1 cellular context compared by ENCODE assay signal in genomic region chr10:14889318-14889717, GRCh38.
TF ChIP-seq lines count a peak whose summit lies in the region.

No MANE protein-coding gene starts in this region.

TF ChIP-seq in K562, 482 proteins besides CTCF, POLR2A, EP300 and RAD21 (continued from another document and continues in another):
- TF ChIP-seq PRDM10 (IDR thresholded peaks at IDR 0.05; ENCODE audit: partially characterized antibody): no peak
- TF ChIP-seq EHMT2 (IDR thresholded peaks at IDR 0.05): peak; percentile 96
- peak; percentile 62; the same call in 1 of the 2 replicates for TF ChIP-seq SMARCA4 (IDR thresholded peaks at IDR 0.05)
- TF ChIP-seq HMGXB4 (CRISPR knock-in tag; IDR thresholded peaks at IDR 0.05): no peak
- no peak for TF ChIP-seq NFIC (IDR thresholded peaks at IDR 0.05)
- no peak for TF ChIP-seq SRF (CRISPR knock-in tag; IDR thresholded peaks at IDR 0.05)
- no peak for TF ChIP-seq ZMIZ1 (IDR thresholded peaks at IDR 0.05; ENCODE audit: low read depth in 2 of 2, low read length in 2 of 2)
- no peak for TF ChIP-seq CHD7 (IDR thresholded peaks at IDR 0.05; ENCODE audit: low read depth, low read length)
- no peak for TF ChIP-seq ZNF586 (CRISPR knock-in tag; conservative IDR thresholded peaks at IDR 0.05)
- TF ChIP-seq PHB2 (IDR thresholded peaks at IDR 0.05; ENCODE audit: low read depth): no peak
- TF ChIP-seq ZNF347 (CRISPR knock-in tag; IDR thresholded peaks at IDR 0.05; ENCODE audit: low read depth): no peak
- TF ChIP-seq ATF1 (CRISPR knock-in tag; IDR thresholded peaks at IDR 0.05): no peak
- no peak for TF ChIP-seq ATF1 (tag; IDR thresholded peaks at IDR 0.05)
- TF ChIP-seq RB1 (IDR thresholded peaks at IDR 0.05; ENCODE audit: low read depth): no peak
- no peak for TF ChIP-seq GTF2A2 (tag; IDR thresholded peaks at IDR 0.05)
- 0 out of 2 replicates have a peak, but pooled peaks have one; percentile 13 for TF ChIP-seq RNF2 (IDR thresholded peaks at IDR 0.05)
- TF ChIP-seq ZBTB5 (IDR thresholded peaks at IDR 0.05): no peak
- no peak for TF ChIP-seq SOX6 (IDR thresholded peaks at IDR 0.05)
- no peak for TF ChIP-seq ZNF253 (CRISPR knock-in tag; conservative IDR thresholded peaks at IDR 0.05)
- TF ChIP-seq SMARCB1 (IDR thresholded peaks at IDR 0.05; ENCODE audit: insufficient read length, low read depth): no peak
- TF ChIP-seq ARNT (IDR thresholded peaks at IDR 0.05): peak in 1 of 2 experiments; percentile 27; a peak in 1 of 4 replicates
- TF ChIP-seq ZNF609 (CRISPR knock-in tag; IDR thresholded peaks at IDR 0.05; ENCODE audit: borderline replicate concordance): no peak
- TF ChIP-seq ZNF134 (CRISPR knock-in tag; conservative IDR thresholded peaks at IDR 0.05): no peak
